24 cellular contexts compared by ENCODE assay signal in genomic region chr4:71382569-71383560, GRCh38. TPM values are rescaled to one million over a fixed set of nuclear protein-coding genes. Genes with fewer than 3 reads are reported as not detected.
A peak's percentile ranks its signal among the peaks of the same experiment; 100 is the strongest.
DNase-seq lines count a peak whose midpoint lies in the region; ATAC-seq, FAIRE-seq and TF ChIP-seq lines count a peak whose summit lies in the region.
"Had no signal": no experiment of that assay in that cellular context is flagged by ENCODE, and none has a peak within 500 bp of the region (broad histone marks: within the 10 kb centered on the region; RNA-seq: fewer than 3 reads in every experiment).

No MANE protein-coding gene starts in this region.

- H3K9me3 ChIP-seq in liver (ENCODE audit: control insufficient read depth in 4 of 4, low read length in 3 of 4): no peaks in the 10 kb centered on the region
- no peaks in the 10 kb centered on the region for H3K9me3 ChIP-seq in HepG2 (ENCODE audit: low read length)
- H3K9me3 ChIP-seq in hepatocyte (ENCODE audit: low read depth): no peaks in the 10 kb centered on the region
- H3K9me3 ChIP-seq in mesenchymal stem cell (ENCODE audit: control insufficient read depth, low read length): no peaks in the 10 kb centered on the region
- H3K9me3 ChIP-seq in GM23248 (ENCODE audit: low read depth): no peaks in the 10 kb centered on the region
- H3K9me3 ChIP-seq in tibial artery: no peaks in the 10 kb centered on the region
- no peaks in the 10 kb centered on the region for H3K9me3 ChIP-seq in prostate gland

- H3K23ac ChIP-seq in mesenchymal stem cell (ENCODE audit: low read length in 2 of 2): no peak overlapping the region

- H4K91ac ChIP-seq in mesenchymal stem cell (ENCODE audit: low read length): no peak overlapping the region

- BruUV-seq in HepG2 (replicated peaks; lab: Mats Ljungman, UMichigan): no TSS peak

- H3K4me2 ChIP-seq in HepG2 (ENCODE audit: low read depth, low read length) (no peak overlapping the region), hepatocyte (peak overlapping the region; percentile 54), mesenchymal stem cell (ENCODE audit: low read length, poor library complexity, severe bottlenecking) (peak overlapping the region; percentile 37), GM23248 (ENCODE audit: unreplicated experiment) (no peak overlapping the region)

- H2BK15ac ChIP-seq in mesenchymal stem cell (ENCODE audit: low read depth, poor library complexity, severe bottlenecking): no peak overlapping the region

- H3K4me1 ChIP-seq in liver (ENCODE audit: control insufficient read depth in 4 of 4, insufficient read depth in 4 of 4, low read length in 3 of 4) (peaks cover 4 to 24% (median 18%) of the 10 kb centered on the region in 4 donors), HepG2 (ENCODE audit: insufficient read depth, low read length) (no peaks in the 10 kb centered on the region), hepatocyte (ENCODE audit: insufficient read depth) (peaks cover 5% of the 10 kb centered on the region), mesenchymal stem cell (ENCODE audit: control insufficient read depth, insufficient read depth, low read depth, low read length) (peaks cover 4% of the 10 kb centered on the region), GM23248 (ENCODE audit: insufficient read depth) (peaks cover 6% of the 10 kb centered on the region), tibial artery (no peaks in the 10 kb centered on the region), prostate gland (replicated peaks) (no peaks in the 10 kb centered on the region)

- no peak overlapping the region for H2AFZ ChIP-seq in HepG2 (ENCODE audit: low read length)
- no peak overlapping the region for H2AFZ ChIP-seq in hepatocyte
- H2AFZ ChIP-seq in mesenchymal stem cell (ENCODE audit: low read depth, low read length): no peak overlapping the region
- no peak overlapping the region for H2AFZ ChIP-seq in GM23248

- peak; percentile 32 to 51 for TF ChIP-seq RAD21 in liver (IDR thresholded peaks at IDR 0.05)
- no peak for TF ChIP-seq RAD21 in HepG2 (CRISPR knock-in tag; IDR thresholded peaks at IDR 0.05)

- H3K9ac ChIP-seq in liver (ENCODE audit: low read depth in 1 of 2, low read length in 2 of 2) (no peak overlapping the region), HepG2 (ENCODE audit: insufficient read depth, low read depth, low read length) (no peak overlapping the region), mesenchymal stem cell (ENCODE audit: low read length) (no peak overlapping the region), GM23248 (no peak overlapping the region)

- TF ChIP-seq POLR2A in HepG2 (IDR thresholded peaks at IDR 0.05; ENCODE audit: insufficient read depth in 1 of 2, low read depth in 2 of 2, low read length in 2 of 2) (no peak), prostate gland (IDR thresholded peaks at IDR 0.05) (no peak)

- H3K4ac ChIP-seq in mesenchymal stem cell (ENCODE audit: low read depth in 1 of 2, low read length in 2 of 2): no peak overlapping the region

- H2AK5ac ChIP-seq in mesenchymal stem cell (ENCODE audit: low read length, severe bottlenecking): peak overlapping the region; percentile 62

- DNase-seq in HepG2 (ENCODE audit: low spot score): no peak
- peak; percentile 40 for DNase-seq in hepatocyte (ENCODE audit: low spot score)
- no peak for DNase-seq in mesenchymal stem cell
- no peak for DNase-seq in GM23248
- DNase-seq in tibial artery: no peak
- DNase-seq in prostate gland (ENCODE audit: low spot score): no peak
- DNase-seq: AML-193; C1 segment of cervical spinal cord; CD8-positive, alpha-beta T cell; EL; GF-D8; H7; KG1; NCI-H1092 treated with DMSO at 0.1 percent for 48 hours; NCI-H146; NCI-H2029; NCI-H226; NCI-H510A treated with DMSO at 0.1 percent for 48 hours; NCI-H748 treated with DMSO at 0.1 percent for 48 hours had no signal

- in situ Hi-C loops in HepG2 (cut with HindIII; ENCODE audit: extremely low pct_ligation_motif_present, low pct_unique_long_range_greater_than_20kb): no loop called here
- in situ Hi-C loops in GM23248 (cut with MboI): no loop called here

- WGBS in liver: 49% methylated on average over 3 of the region's 3 CpGs
- WGBS in HepG2 (ENCODE audit: low lambda C conversion rate): under 1% methylated on average over 3 of the region's 3 CpGs
- 75% methylated on average over 3 of the region's 3 CpGs for WGBS in hepatocyte (ENCODE audit: low lambda C conversion rate, missing lambda C conversion rate)
- no CpG with 5 or more reads among the region's 3 CpGs for WGBS in mesenchymal stem cell
- 95 to 97% methylated on average over 3 of the region's 3 CpGs for WGBS in GM23248 (ENCODE audit: low coverage in 1 of 2, low lambda C conversion rate in 2 of 2, missing lambda C conversion rate in 2 of 2), 2 experiments
- WGBS in prostate gland: 96% methylated on average over 3 of the region's 3 CpGs

- H2BK120ac ChIP-seq in mesenchymal stem cell (ENCODE audit: low read depth, low read length): no peak overlapping the region

- H3K4me3 ChIP-seq in liver (ENCODE audit: low read depth in 1 of 3, low read length in 3 of 3) (no peak overlapping the region), HepG2 (replicated peaks in 1 of 3; ENCODE audit: insufficient read depth in 1 of 3, low read depth in 2 of 3, low read length in 3 of 3) (no peak overlapping the region), hepatocyte (no peak overlapping the region), mesenchymal stem cell (ENCODE audit: insufficient read depth in 1 of 2, low read depth in 1 of 2, low read length in 2 of 2) (no peak overlapping the region), GM23248 (no peak overlapping the region), tibial artery (no peak overlapping the region), prostate gland (no peak overlapping the region)

- peaks cover 3% of the 10 kb centered on the region for H3K79me1 ChIP-seq in mesenchymal stem cell (replicated peaks; ENCODE audit: low read length, poor library complexity, severe bottlenecking)

- H3K79me2 ChIP-seq in HepG2 (ENCODE audit: insufficient read depth, low read length) (no peaks in the 10 kb centered on the region), hepatocyte (no peaks in the 10 kb centered on the region), GM23248 (ENCODE audit: insufficient read depth) (no peaks in the 10 kb centered on the region)

- no peak overlapping the region for H2BK5ac ChIP-seq in mesenchymal stem cell (ENCODE audit: low read depth, low read length, poor library complexity, severe bottlenecking)

- H2BK12ac ChIP-seq in mesenchymal stem cell (ENCODE audit: low read length in 2 of 2): no peak overlapping the region

- 0 out of 2 replicates have a peak, but pooled peaks cover 11% of the 10 kb centered on the region for H3F3A ChIP-seq in GM23248 (ENCODE audit: insufficient read depth)

- CTCF ChIA-PET in HepG2 (lab: Yijun Ruan, JAX; ENCODE audit: low intra/inter-chr PET ratio, low total read pairs): no interaction called here

- no peak for TF ChIP-seq CTCF in liver (IDR thresholded peaks at IDR 0.05; ENCODE audit: low read depth, low read length, missing input control)
- no peak for TF ChIP-seq CTCF in HepG2 (CRISPR knock-in tag; IDR thresholded peaks at IDR 0.05)
- TF ChIP-seq CTCF in hepatocyte (IDR thresholded peaks at IDR 0.05; ENCODE audit: poor library complexity): no peak
- no peak for TF ChIP-seq CTCF in tibial artery (IDR thresholded peaks at IDR 0.05)
- no peak for TF ChIP-seq CTCF in prostate gland (IDR thresholded peaks at IDR 0.05)

- no peak for FAIRE-seq in HepG2 (lab: Jason Lieb, UNC)
- FAIRE-seq: GM19239 had no signal

- H3K27me3 ChIP-seq in liver (ENCODE audit: control insufficient read depth in 4 of 4, insufficient read depth in 4 of 4, low read length in 3 of 4) (no peaks in the 10 kb centered on the region), HepG2 (ENCODE audit: control insufficient read depth in 1 of 2, insufficient read depth in 2 of 2, low read length in 2 of 2) (no peaks in the 10 kb centered on the region), hepatocyte (no peaks in the 10 kb centered on the region), mesenchymal stem cell (ENCODE audit: control insufficient read depth in 1 of 2, insufficient read depth in 1 of 2, low read length in 2 of 2) (no peaks in the 10 kb centered on the region), GM23248 (replicated peaks; ENCODE audit: insufficient read depth) (no peaks in the 10 kb centered on the region), tibial artery (no peaks in the 10 kb centered on the region), prostate gland (replicated peaks; ENCODE audit: insufficient read depth) (no peaks in the 10 kb centered on the region)

- no peak for ATAC-seq in HepG2
- ATAC-seq in HG03565 (IDR thresholded peaks at IDR 0.05; ENCODE audit: unreplicated experiment): no peak
- ATAC-seq: CD8-positive, alpha-beta T cell; SK-N-SH treated with all-trans-retinoic acid at 6 μM for 48 hours had no signal

- H3K36me3 ChIP-seq in liver (ENCODE audit: control insufficient read depth in 4 of 4, insufficient read depth in 3 of 4, low read depth in 1 of 4, low read length in 3 of 4): no peaks in the 10 kb centered on the region
- no peaks in the 10 kb centered on the region for H3K36me3 ChIP-seq in HepG2 (replicated peaks in 1 of 2; ENCODE audit: control insufficient read depth in 1 of 2, insufficient read depth in 2 of 2, low read length in 2 of 2)
- H3K36me3 ChIP-seq in hepatocyte (replicated peaks; ENCODE audit: insufficient read depth, low read depth): no peaks in the 10 kb centered on the region
- no peaks in the 10 kb centered on the region for H3K36me3 ChIP-seq in mesenchymal stem cell (ENCODE audit: control insufficient read depth in 1 of 2, insufficient read depth in 2 of 2, low read depth in 1 of 2, low read length in 2 of 2)
- H3K36me3 ChIP-seq in GM23248 (ENCODE audit: low read depth): no peaks in the 10 kb centered on the region
- no peaks in the 10 kb centered on the region for H3K36me3 ChIP-seq in tibial artery
- no peaks in the 10 kb centered on the region for H3K36me3 ChIP-seq in prostate gland

- H3K18ac ChIP-seq in mesenchymal stem cell (ENCODE audit: low read depth in 1 of 2, low read length in 2 of 2): no peak overlapping the region

- H3K14ac ChIP-seq in mesenchymal stem cell (ENCODE audit: low read length in 2 of 2): no peak overlapping the region

- POLR2A ChIA-PET in HepG2 (lab: Yijun Ruan, JAX): no interaction called here

- H3K9me2 ChIP-seq in hepatocyte (replicated peaks; ENCODE audit: insufficient read depth): no peaks in the 10 kb centered on the region
- H3K9me2 ChIP-seq in GM23248 (ENCODE audit: insufficient read depth): no peaks in the 10 kb centered on the region

- intact Hi-C loops in HepG2 (cut with micrococcal nuclease; ENCODE audit: unreplicated experiment): no loop called here
- intact Hi-C loops in tibial artery (cut with DNase I; ENCODE audit: low total_unique reads): no loop called here
- intact Hi-C loops in prostate gland (cut with DNase I): no loop called here

- TF ChIP-seq EP300 in HepG2 (IDR thresholded peaks at IDR 0.05; ENCODE audit: low read depth in 2 of 2, low read length in 2 of 2): no peak
- no peak for TF ChIP-seq EP300 in HepG2 (CRISPR knock-in tag; IDR thresholded peaks at IDR 0.05; ENCODE audit: borderline replicate concordance)

- H4K20me1 ChIP-seq in HepG2 (ENCODE audit: insufficient read depth, low read length) (no peaks in the 10 kb centered on the region), hepatocyte (ENCODE audit: insufficient read depth, poor library complexity, severe bottlenecking) (no peaks in the 10 kb centered on the region), GM23248 (ENCODE audit: insufficient read depth) (no peaks in the 10 kb centered on the region)

- H4K8ac ChIP-seq in mesenchymal stem cell (ENCODE audit: low read length): no peak overlapping the region

- H3K27ac ChIP-seq in liver (ENCODE audit: low read depth in 1 of 2, low read length in 2 of 2): peak overlapping the region; percentile 62 to 65
- H3K27ac ChIP-seq in HepG2 (ENCODE audit: extremely low read length, insufficient read depth, low read length): no peak overlapping the region
- peak overlapping the region; percentile 55 for H3K27ac ChIP-seq in hepatocyte
- H3K27ac ChIP-seq in mesenchymal stem cell (ENCODE audit: low read length, poor library complexity, severe bottlenecking): peak overlapping the region; percentile 84
- no peak overlapping the region for H3K27ac ChIP-seq in GM23248
- no peak overlapping the region for H3K27ac ChIP-seq in tibial artery
- no peak overlapping the region for H3K27ac ChIP-seq in prostate gland
- H3K27ac ChIP-seq: 22Rv1 had no signal

RNA-seq across cellular contexts. Expression of gene SLC4A4, which starts 44.0 kb away (rescaled TPM):
- total RNA-seq in liver (10 to 100 TPM in 1 of 2 donors, 1 to 10 TPM in 1; 3.0 to 36.7 TPM), HepG2 (2016; rRNA removed; fragmentation: Illumina TruSeq; extraction: Trizol) (not detected in 2 replicates), hepatocyte (11.4 and 14.2 TPM in 2 replicates), prostate gland (10 to 100 TPM; 48.3 to 89.2 TPM)
- polyA plus RNA-seq in liver (10 to 100 TPM in 1 of 2 donors, 1 to 10 TPM in 1; 5.8 to 10.7 TPM), HepG2 (2011; rRNA removed) (0.01 TPM in 1 of 2 replicates, not detected in the other), hepatocyte (9.6 and 16.6 TPM in 2 replicates), GM23248 (2016; fragmentation: Nextera tagmentation; extraction: Ambion mirVana) (7.2 and 7.9 TPM in 2 replicates)
- total RNA-seq in HepG2 (2016; cell fraction: cytosol; rRNA removed; fragmentation: Illumina TruSeq; extraction: Trizol; ENCODE audit: low read depth): not detected in 2 replicates
- 0.02 and 0.03 TPM in 2 replicates for total RNA-seq in HepG2 (2016; cell fraction: insoluble cytoplasmic fraction; rRNA removed; fragmentation: Illumina TruSeq; extraction: Trizol)
- not detected in 2 replicates for total RNA-seq in HepG2 (2016; cell fraction: membrane; rRNA removed; fragmentation: Illumina TruSeq; extraction: Trizol)
- total RNA-seq in HepG2 (2016; cell fraction: nucleus; rRNA removed; fragmentation: Illumina TruSeq; extraction: Trizol): not detected in 2 replicates
- polyA plus RNA-seq in HepG2 (2011; cell fraction: cytosol; rRNA removed): under 0.01 and 0.01 TPM in 2 replicates
- polyA plus RNA-seq in HepG2 (2011; cell fraction: nucleus; rRNA removed): not detected in 2 replicates
- not detected in 2 replicates for polyA plus RNA-seq in HepG2 (2012)
- not detected in 2 replicates for polyA plus RNA-seq in HepG2 (2016; cell fraction: cytosol; fragmentation: Illumina TruSeq; extraction: Trizol; ENCODE audit: low read depth)
- not detected in 2 replicates for polyA plus RNA-seq in HepG2 (2016; cell fraction: insoluble cytoplasmic fraction; fragmentation: Illumina TruSeq; extraction: Trizol; ENCODE audit: low read depth)
- not detected in 2 replicates for polyA plus RNA-seq in HepG2 (2016; cell fraction: membrane; fragmentation: Illumina TruSeq; extraction: Trizol; ENCODE audit: low read depth)
- polyA plus RNA-seq in HepG2 (2016; cell fraction: nucleus; fragmentation: Illumina TruSeq; extraction: Trizol; ENCODE audit: insufficient read depth, low read depth): not detected in 2 replicates
- not detected in 2 replicates for polyA minus RNA-seq in HepG2 (2011; rRNA and poly(A)+ RNA removed; ENCODE audit: low replicate concordance)
- not detected in 2 replicates for polyA minus RNA-seq in HepG2 (2011; cell fraction: cytosol; rRNA and poly(A)+ RNA removed)
- polyA minus RNA-seq in HepG2 (2011; cell fraction: nucleus; rRNA and poly(A)+ RNA removed): not detected in 2 replicates
- polyA plus RNA-seq in mesenchymal stem cell (2013, experiment 1 of 2): 16.9 TPM
- polyA plus RNA-seq in mesenchymal stem cell (2013, experiment 2 of 2): 16.3 TPM
- 8.1 and 11.5 TPM in 2 replicates for total RNA-seq in GM23248 (2014; rRNA removed; shearing (Covaris generic))

Comparison
In these comparisons a context has a peak if more than half of its experiments do, and no peak if none do; other contexts are left out.
1. H3K27ac ChIP-seq: peak in liver (2 of 2), hepatocyte (single experiment) and mesenchymal stem cell (single experiment); none in HepG2 (single experiment), GM23248 (single experiment), tibial artery (0 of 2) and prostate gland (0 of 2).
2. H3K4me2 ChIP-seq: peak in hepatocyte (single experiment) and mesenchymal stem cell (single experiment); none in HepG2 (single experiment) and GM23248 (single experiment).